ENCODE assay signal across 8 cellular contexts in genomic region chr13:31200636-31200970, GRCh38. TPM values are rescaled to one million over a fixed set of nuclear protein-coding genes. Genes with fewer than 3 reads are reported as not detected.
DNase-seq lines count a peak whose midpoint lies in the region; ATAC-seq, FAIRE-seq and TF ChIP-seq lines count a peak whose summit lies in the region.

No MANE protein-coding gene starts in this region.

- peak; percentile 80 for DNase-seq in Right ventricle myocardium inferior (ENCODE audit: missing footprints)
- no peak for DNase-seq in cardiac septum (ENCODE audit: low spot score)
- DNase-seq in Peyer's patch = peak; percentile 45 to 79 (median 72)
- no peak for DNase-seq in iPS DF 6.9 (ENCODE audit: low read depth, low spot score)
- peak; percentile 39 for DNase-seq in small intestine
- DNase-seq in NCI-H2171 treated with DMSO at 0.1 percent for 48 hours (lab: John Stamatoyannopoulos, UW) = no peak

- H3K36me3 ChIP-seq in Peyer's patch (no peaks in the 10 kb centered on the region), iPS DF 6.9 (ENCODE audit: control insufficient read depth, insufficient read depth, low read length) (no peaks in the 10 kb centered on the region), small intestine (ENCODE audit: control insufficient read depth in 2 of 2, insufficient read depth in 2 of 2, low read length in 2 of 2) (no peaks in the 10 kb centered on the region)

- H3K27ac ChIP-seq in Peyer's patch = peak overlapping the region; percentile 97 to 100 (median 98)
- peak overlapping the region; percentile 85 for H3K27ac ChIP-seq in adipose tissue (ENCODE audit: low read depth, low read length)
- H3K27ac ChIP-seq in iPS DF 6.9 (ENCODE audit: low read length) = no peak overlapping the region
- H3K27ac ChIP-seq in small intestine (ENCODE audit: low read depth in 1 of 2, low read length in 1 of 2) = peak overlapping the region; percentile 98 to 99

- WGBS in adipose tissue, 3 donors = 0 to 1% (median 0%) methylated on average over 28 to 34 of the region's 34 CpGs
- no CpG with 5 or more reads among the region's 34 CpGs for WGBS in iPS DF 6.9 (ENCODE audit: insufficient coverage, insufficient read length)
- WGBS in small intestine, 3 donors = 0 to 1% (median 0%) methylated on average over 22 to 34 of the region's 34 CpGs

- H3K9me3 ChIP-seq in Peyer's patch (no peaks in the 10 kb centered on the region), iPS DF 6.9 (ENCODE audit: control insufficient read depth, insufficient read depth, low read length) (no peaks in the 10 kb centered on the region), small intestine (ENCODE audit: control insufficient read depth, low read depth) (no peaks in the 10 kb centered on the region)

- H3K4me1 ChIP-seq in Peyer's patch (peaks cover 0 to 7% (median 3%) of the 10 kb centered on the region in 4 donors), iPS DF 6.9 (ENCODE audit: control insufficient read depth, insufficient read depth, low read length) (no peaks in the 10 kb centered on the region), small intestine (ENCODE audit: control insufficient read depth in 2 of 2, insufficient read depth in 1 of 2, low read depth in 1 of 2, low read length in 1 of 2) (peaks cover 2 to 5% of the 10 kb centered on the region in 2 donors)

- H3K27me3 ChIP-seq in Peyer's patch = no peaks in the 10 kb centered on the region
- no peaks in the 10 kb centered on the region for H3K27me3 ChIP-seq in iPS DF 6.9 (ENCODE audit: control insufficient read depth, insufficient read depth, low read length)
- no peaks in the 10 kb centered on the region for H3K27me3 ChIP-seq in small intestine (ENCODE audit: control insufficient read depth in 2 of 2, insufficient read depth in 2 of 2, low read length in 2 of 2)

- no peak for TF ChIP-seq CTCF in Peyer's patch (IDR thresholded peaks at IDR 0.05)

- ATAC-seq in Right ventricle myocardium inferior (peak; percentile 53), HG03064 (IDR thresholded peaks at IDR 0.05; ENCODE audit: low read depth, unreplicated experiment) (peak; percentile 11)

- no peak for FAIRE-seq in small intestine (lab: Jason Lieb, UNC)

- intact Hi-C loops in Right ventricle myocardium inferior (cut with DNase I) (no loop called here), cardiac septum (cut with DNase I) (loop anchor here (2.0 kb wide), 1 partner anchor 38 kb away; no protein-coding TSS in a partner anchor)

- TF ChIP-seq POLR2A in Peyer's patch (IDR thresholded peaks at IDR 0.05) = no peak

- H3K4me3 ChIP-seq in Peyer's patch = peak overlapping the region; percentile 84 to 95 (median 87)
- H3K4me3 ChIP-seq in iPS DF 6.9 (ENCODE audit: low read length) = peak overlapping the region; percentile 96
- peak overlapping the region; percentile 70 to 79 for H3K4me3 ChIP-seq in small intestine (ENCODE audit: low read depth in 1 of 2, low read length in 2 of 2)

RNA-seq across cellular contexts. Expression of gene B3GLCT, which starts 0.8 kb away (rescaled TPM):
- total RNA-seq in Right ventricle myocardium inferior = 15.4 TPM
- 17.5 TPM for total RNA-seq in cardiac septum
- total RNA-seq in Peyer's patch = 1 to 10 TPM; 3.3 to 5.4 (median 3.4) TPM
- polyA plus RNA-seq in adipose tissue = 1 to 10 TPM; 1.5 to 1.9 (median 1.6) TPM
- polyA plus RNA-seq in small intestine = 1 to 10 TPM; 1.6 to 2.1 (median 1.6) TPM

RNA-seq across cellular contexts. Expression of gene HSPH1, which starts 38.9 kb away (rescaled TPM):
- total RNA-seq in Right ventricle myocardium inferior (74.7 TPM), cardiac septum (61.9 TPM), Peyer's patch (10 to 100 TPM; 16.9 to 66.8 (median 27.5) TPM)
- polyA plus RNA-seq in adipose tissue (10 to 100 TPM in 2 of 3 donors, 1 to 10 TPM in 1; 8.8 to 48.6 (median 32.7) TPM), small intestine (10 to 100 TPM in 1 of 3 donors, 1 to 10 TPM in 2; 8.5 to 25.7 (median 8.9) TPM)

Comparison
In these comparisons a context has a peak if more than half of its experiments do, and no peak if none do; other contexts are left out.
1. DNase-seq: peak in Right ventricle myocardium inferior (single experiment), Peyer's patch (3 of 3) and small intestine (single experiment); none in cardiac septum (single experiment), iPS DF 6.9 (single experiment) and NCI-H2171 treated with DMSO at 0.1 percent for 48 hours (single experiment).
2. Peak in every context shown above with its lines, with median percentiles within 50 percentile points of each other: H3K4me3 ChIP-seq.